Comparison of ENCODE assay signal across 8 cellular contexts in the genomic region with DNA sequence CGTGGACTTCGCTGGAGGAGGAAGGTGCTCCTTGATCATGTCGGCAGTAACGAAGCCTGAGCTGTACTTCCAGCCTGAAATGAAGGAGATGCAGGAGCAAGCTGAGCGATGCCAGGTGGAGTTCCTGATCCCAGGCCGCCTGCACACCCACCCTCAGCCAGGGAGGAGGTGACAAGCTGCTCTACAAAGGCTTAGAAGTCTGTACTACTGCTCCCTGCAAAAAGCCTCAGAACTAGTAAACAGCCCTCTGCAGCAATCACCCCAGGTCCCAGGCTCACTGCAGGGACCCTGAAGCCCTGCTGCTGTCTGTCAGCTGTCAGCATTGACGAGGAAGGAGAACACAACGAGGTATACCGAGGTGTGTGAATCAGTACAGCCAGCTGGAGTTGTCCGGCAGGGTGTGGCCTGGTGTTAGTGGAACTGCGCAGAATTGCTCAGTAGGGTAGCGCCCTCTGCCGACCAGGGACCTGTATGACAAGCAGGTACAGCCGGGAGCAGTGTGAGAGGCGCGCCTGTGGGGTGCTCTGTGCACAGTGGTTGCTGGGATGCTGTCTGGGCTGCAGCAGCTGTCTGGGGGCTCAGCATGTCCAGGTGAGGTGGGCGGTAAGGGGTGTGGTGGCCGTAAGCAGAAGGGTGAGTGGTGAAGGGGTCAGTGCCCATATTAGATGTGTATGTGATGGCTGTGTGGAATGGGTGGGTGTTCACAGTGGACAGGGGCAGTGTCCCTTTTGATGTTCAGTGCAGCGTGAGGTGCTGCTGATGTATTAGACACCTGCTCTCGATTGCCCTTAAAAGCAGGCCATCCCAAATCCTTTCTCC. TPM values are rescaled to one million over a fixed set of nuclear protein-coding genes. Genes with fewer than 3 reads are reported as not detected.
DNase-seq lines count a peak whose midpoint lies in the region; ATAC-seq, FAIRE-seq and TF ChIP-seq lines count a peak whose summit lies in the region.

No MANE protein-coding gene starts in this region.

- H3K9ac ChIP-seq in endothelial cell of umbilical vein (replicated peaks; ENCODE audit: extremely low read depth, insufficient read depth, low read length), result no peak overlapping the region

- FAIRE-seq in GM19239 (lab: Jason Lieb, UNC), result peak; percentile 95
- FAIRE-seq in endothelial cell of umbilical vein (lab: Jason Lieb, UNC), result peak; percentile 40

- no peaks in the 10 kb centered on the region for H3K79me2 ChIP-seq in endothelial cell of umbilical vein (ENCODE audit: control insufficient read depth, insufficient read depth, low read length)

- dilution Hi-C loops in endothelial cell of umbilical vein (cut with MboI; ENCODE audit: extremely low pct_ligation_motif_present, low sequenced_read_pairs), result no loop called here

- H3K9me3 Mint-ChIP-seq in CD8-positive, alpha-beta memory T cell, result no peaks in the 10 kb centered on the region
- H3K9me3 Mint-ChIP-seq in naive B cell, result no peaks in the 10 kb centered on the region

- peak; percentile 92 for ATAC-seq in HG03196 (IDR thresholded peaks at IDR 0.05; ENCODE audit: unreplicated experiment)
- peak; percentile 97 to 99 for ATAC-seq in naive B cell (ENCODE audit: low read depth in 2 of 2)

- intact Hi-C loops in endothelial cell of umbilical vein (cut with micrococcal nuclease), result loop anchor here (1.0 kb wide), 5 partner anchors 94 to 567 kb away; partner anchors contain the start of gene PPFIBP2

- TF ChIP-seq POLR2A in endothelial cell of umbilical vein (IDR thresholded peaks at IDR 0.05; ENCODE audit: low read depth, low read length), result no peak

- H3K27ac ChIP-seq in CD8-positive, alpha-beta memory T cell (ENCODE audit: low read depth, low read length), result no peak overlapping the region
- H3K27ac ChIP-seq in endothelial cell of umbilical vein (ENCODE audit: insufficient read depth, low read depth, low read length), result no peak overlapping the region

- no peaks in the 10 kb centered on the region for H3K4me1 ChIP-seq in CD8-positive, alpha-beta memory T cell (ENCODE audit: insufficient read depth, low read length)
- H3K4me1 ChIP-seq in endothelial cell of umbilical vein (ENCODE audit: control insufficient read depth, extremely low read depth, insufficient read depth, low read length), result no peaks in the 10 kb centered on the region

- BruUV-seq in endothelial cell of umbilical vein (replicated peaks; lab: Mats Ljungman, UMichigan), result no TSS peak

- H3K36me3 Mint-ChIP-seq in CD8-positive, alpha-beta memory T cell, result peaks cover 0 to 1% (median 0%) of the 10 kb centered on the region in 3 donors
- H3K36me3 Mint-ChIP-seq in naive B cell, result no peaks in the 10 kb centered on the region

- POLR2A ChIA-PET in CD8-positive, alpha-beta memory T cell (lab: Charles Lee), result no interaction called here
- POLR2A ChIA-PET in endothelial cell of umbilical vein (lab: Charles Lee), result no interaction called here

- peak; percentile 51 to 78 (median 59) for DNase-seq in CD8-positive, alpha-beta memory T cell
- DNase-seq in GM19239 (ENCODE audit: insufficient read length, low spot score), result peak; percentile 85
- peak; percentile 47 for DNase-seq in NCI-H748 treated with DMSO at 0.1 percent for 48 hours (lab: John Stamatoyannopoulos, UW)
- DNase-seq in activated CD8-positive, alpha-beta memory T cell treated with anti-CD3 and anti-CD28 coated beads for 24 hours, result peak; percentile 82
- peak; percentile 69 for DNase-seq in endothelial cell of umbilical vein (ENCODE audit: low read depth, low spot score)
- DNase-seq in naive B cell, result peak; percentile 63
- peak; percentile 3 to 72 (median 56) for DNase-seq in stimulated activated naive CD4-positive, alpha-beta T cell (lab: John Stamatoyannopoulos, UW)

- no peak overlapping the region for H3K4me3 Mint-ChIP-seq in CD8-positive, alpha-beta memory T cell
- peak overlapping the region in 1 of 8 donors; percentile 47 for H3K4me3 Mint-ChIP-seq in naive B cell

- H3K4me3 ChIP-seq in CD8-positive, alpha-beta memory T cell (ENCODE audit: low read length), result no peak overlapping the region
- no peak overlapping the region for H3K4me3 ChIP-seq in endothelial cell of umbilical vein (replicated peaks in 1 of 3; ENCODE audit: insufficient read depth in 1 of 3, low read depth in 1 of 3, low read length in 3 of 3)

- H4K20me1 ChIP-seq in endothelial cell of umbilical vein (replicated peaks; ENCODE audit: control insufficient read depth, extremely low read depth, insufficient read depth, low read length), result no peaks in the 10 kb centered on the region

- no peak overlapping the region for H3K4me2 ChIP-seq in endothelial cell of umbilical vein (ENCODE audit: insufficient read depth, low read length)

- H3K9me1 ChIP-seq in endothelial cell of umbilical vein (replicated peaks; ENCODE audit: control insufficient read depth, extremely low read depth, insufficient read depth, low read length), result no peaks in the 10 kb centered on the region

- no peak overlapping the region for H3K27ac Mint-ChIP-seq in CD8-positive, alpha-beta memory T cell
- H3K27ac Mint-ChIP-seq in naive B cell, result peak overlapping the region in 3 of 6 donors; percentile 15 to 72 (median 66)

- CTCF ChIA-PET in CD8-positive, alpha-beta memory T cell (lab: Charles Lee), result interaction anchor here (0.6 to 4.1 kb wide), 12 partner anchors 9 to 850 kb away, joined by 3 to 35 read pairs (median 4); partner anchors contain the start of gene PPFIBP2
- CTCF ChIA-PET in endothelial cell of umbilical vein (lab: Charles Lee), result interaction anchor here (0.6 to 9.7 kb wide), 26 partner anchors 8 to 568 kb away, joined by 3 to 225 read pairs (median 4); partner anchors contain the start of genes CYB5R2, OLFML1 and PPFIBP2

- no peaks in the 10 kb centered on the region for H3K27me3 ChIP-seq in CD8-positive, alpha-beta memory T cell (ENCODE audit: insufficient read depth, low read length, poor library complexity, severe bottlenecking)
- no peaks in the 10 kb centered on the region for H3K27me3 ChIP-seq in endothelial cell of umbilical vein (ENCODE audit: control insufficient read depth in 2 of 2, insufficient read depth in 2 of 2, low read length in 2 of 2)

- peak overlapping the region; percentile 33 for H2AFZ ChIP-seq in endothelial cell of umbilical vein (ENCODE audit: low read depth, low read length)

- peak; percentile 79 to 94 for TF ChIP-seq CTCF in endothelial cell of umbilical vein (IDR thresholded peaks at IDR 0.05; ENCODE audit: extremely low read depth in 1 of 2, insufficient read depth in 1 of 2, low read depth in 1 of 2, low read length in 2 of 2)

- H3K4me1 Mint-ChIP-seq in CD8-positive, alpha-beta memory T cell, result peaks cover 0 to 5% (median 2%) of the 10 kb centered on the region in 3 donors
- peaks cover 4 to 6% (median 6%) of the 10 kb centered on the region in 3 donors for H3K4me1 Mint-ChIP-seq in naive B cell

- no peaks in the 10 kb centered on the region for H3K9me3 ChIP-seq in CD8-positive, alpha-beta memory T cell (ENCODE audit: low read length)
- no peaks in the 10 kb centered on the region for H3K9me3 ChIP-seq in endothelial cell of umbilical vein (replicated peaks; ENCODE audit: control insufficient read depth, insufficient read depth, low read length)

- peaks cover 7 to 8% of the 10 kb centered on the region in 2 donors for H3K27me3 Mint-ChIP-seq in CD8-positive, alpha-beta memory T cell
- peaks cover 4 to 7% (median 4%) of the 10 kb centered on the region in 3 donors for H3K27me3 Mint-ChIP-seq in naive B cell

- no peaks in the 10 kb centered on the region for H3K36me3 ChIP-seq in CD8-positive, alpha-beta memory T cell (ENCODE audit: insufficient read depth, low read length)
- no peaks in the 10 kb centered on the region for H3K36me3 ChIP-seq in endothelial cell of umbilical vein (ENCODE audit: control insufficient read depth in 2 of 2, extremely low read depth in 1 of 2, insufficient read depth in 2 of 2, low read length in 2 of 2)

TF ChIP-seq in endothelial cell of umbilical vein, 7 proteins besides CTCF, POLR2A, EP300 and RAD21 (continues in another document):
- TF ChIP-seq POLR2AphosphoS5 (IDR thresholded peaks at IDR 0.05; ENCODE audit: insufficient read depth, low read depth, low read length) (no peak), GATA2 (IDR thresholded peaks at IDR 0.05; ENCODE audit: insufficient read depth, insufficient read length, low read depth, low read length) (no peak), MYC (IDR thresholded peaks at IDR 0.05; ENCODE audit: low read depth, low read length) (no peak), EZH2 (IDR thresholded peaks at IDR 0.05; ENCODE audit: borderline replicate concordance, low read depth, low read length, severe bottlenecking) (no peak), JUN (IDR thresholded peaks at IDR 0.05; ENCODE audit: borderline replicate concordance, insufficient read depth, insufficient read length, low read depth) (no peak), MAX (IDR thresholded peaks at IDR 0.05; ENCODE audit: insufficient read depth, insufficient read length) (no peak)

RNA-seq across cellular contexts. Expression of gene CYB5R2, which starts 7.6 kb away (rescaled TPM):
- 1 to 10 TPM in 1 of 2 experiments, under 1 TPM in 1; 0.80 to 1.2 TPM for total RNA-seq in CD8-positive, alpha-beta memory T cell
- 0.12 TPM for polyA plus RNA-seq in CD8-positive, alpha-beta memory T cell
- total RNA-seq in endothelial cell of umbilical vein, result 4.2 and 4.8 TPM in 2 replicates
- 5.0 TPM in 2 replicates for polyA plus RNA-seq in endothelial cell of umbilical vein
- 4.5 and 5.1 TPM in 2 replicates for polyA plus RNA-seq in endothelial cell of umbilical vein (2011; cell fraction: cytosol; rRNA removed)
- polyA plus RNA-seq in endothelial cell of umbilical vein (2011; cell fraction: nucleus; rRNA removed), result 7.5 and 8.9 TPM in 2 replicates
- polyA plus RNA-seq in endothelial cell of umbilical vein (2012), result 4.2 and 6.6 TPM in 2 replicates
- 2.8 and 5.6 TPM in 2 replicates for polyA minus RNA-seq in endothelial cell of umbilical vein
- polyA minus RNA-seq in endothelial cell of umbilical vein (2011; cell fraction: cytosol; rRNA and poly(A)+ RNA removed), result not detected
- polyA minus RNA-seq in endothelial cell of umbilical vein (2011; cell fraction: nucleus; rRNA and poly(A)+ RNA removed), result 0.34 and 1.4 TPM in 2 replicates
- 1 to 10 TPM in 1 of 6 donors, under 1 TPM in 3, not detected in 2; 0.11 to 3.4 (median 0.53) TPM for polyA plus RNA-seq in naive B cell (ENCODE audit: low read depth in 6 of 6)

RNA-seq across cellular contexts. Expression of gene OVCH2, which starts 40.6 kb away (rescaled TPM):
- total RNA-seq in CD8-positive, alpha-beta memory T cell, result not detected
- not detected for polyA plus RNA-seq in CD8-positive, alpha-beta memory T cell
- total RNA-seq in endothelial cell of umbilical vein, result not detected in 2 replicates
- polyA plus RNA-seq in endothelial cell of umbilical vein (not detected in 2 replicates), naive B cell (ENCODE audit: low read depth in 6 of 6) (not detected)
- polyA plus RNA-seq in endothelial cell of umbilical vein (2011; cell fraction: cytosol; rRNA removed), result not detected in 2 replicates
- 0.08 TPM in 1 of 2 replicates, not detected in the other for polyA plus RNA-seq in endothelial cell of umbilical vein (2011; cell fraction: nucleus; rRNA removed)
- polyA plus RNA-seq in endothelial cell of umbilical vein (2012), result not detected in 2 replicates
- not detected in 2 replicates for polyA minus RNA-seq in endothelial cell of umbilical vein
- not detected for polyA minus RNA-seq in endothelial cell of umbilical vein (2011; cell fraction: cytosol; rRNA and poly(A)+ RNA removed)
- not detected in 2 replicates for polyA minus RNA-seq in endothelial cell of umbilical vein (2011; cell fraction: nucleus; rRNA and poly(A)+ RNA removed)
